Comparison of ENCODE assay signal across 14 cellular contexts in the genomic region with DNA sequence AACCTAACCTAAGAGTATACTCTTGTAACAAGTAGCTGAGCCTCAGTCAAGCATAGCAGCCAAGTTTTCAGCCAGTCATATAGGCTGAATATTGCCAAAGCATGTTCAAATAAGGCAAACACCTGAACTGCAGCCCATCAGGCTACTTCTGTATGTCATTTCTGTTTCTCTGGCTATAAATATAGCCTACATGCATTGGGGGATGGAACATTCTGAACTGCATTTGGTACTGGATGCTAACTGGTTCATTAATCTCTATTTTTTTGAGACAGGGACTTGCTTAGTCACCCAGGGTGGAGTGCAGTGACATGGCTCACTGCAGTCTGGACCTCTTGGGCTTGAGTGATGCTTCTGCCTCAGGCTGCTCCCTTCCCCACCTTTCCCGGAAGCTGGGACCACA. TPM values are rescaled to one million over a fixed set of nuclear protein-coding genes. Genes with fewer than 3 reads are reported as not detected.
DNase-seq lines count a peak whose midpoint lies in the region; ATAC-seq and TF ChIP-seq lines count a peak whose summit lies in the region.
"Had no signal": no experiment of that assay in that cellular context is flagged by ENCODE, and none has a peak within 500 bp of the region (broad histone marks: within the 10 kb centered on the region; RNA-seq: fewer than 3 reads in every experiment).

No MANE protein-coding gene starts in this region.

- no peaks in the 10 kb centered on the region for H3K36me3 ChIP-seq in sigmoid colon

- intact Hi-C loops in sigmoid colon (cut with DNase I), result no loop called here

- no peaks in the 10 kb centered on the region for H3K9me3 ChIP-seq in sigmoid colon

- 76 to 81% methylated on average over 1 of the region's 1 CpG for WGBS in sigmoid colon, 2 donors

- DNase-seq in DMS53 (lab: John Stamatoyannopoulos, UW) (peak; percentile 28), DMS53 treated with DMSO at 0.1 percent for 48 hours (lab: John Stamatoyannopoulos, UW; ENCODE audit: unreplicated experiment) (no peak), NCI-H1092 treated with DMSO at 0.1 percent for 48 hours (lab: John Stamatoyannopoulos, UW) (peak; percentile 93), sigmoid colon (no peak), kidney glomerular epithelial cell (lab: John Stamatoyannopoulos, UW) (no peak), DMS 273 (lab: John Stamatoyannopoulos, UW; ENCODE audit: unreplicated experiment) (no peak)
- DNase-seq: anterior cingulate cortex; DMS153; NCI-H526 treated with DMSO at 0.1 percent for 48 hours; stimulated activated naive CD8-positive, alpha-beta T cell treated with anti-CD3 and anti-CD28 coated beads, Interleukin-15, Interleukin-2, amounts not matched to agents 100 U/mL and 50 U/mL, for 24 hours; T-helper 2 cell had no signal

- TF ChIP-seq EP300 in sigmoid colon (IDR thresholded peaks at IDR 0.05), result no peak

- peak; percentile 44 for ATAC-seq in GM21576 (IDR thresholded peaks at IDR 0.05; ENCODE audit: unreplicated experiment)
- ATAC-seq in HG02870 (IDR thresholded peaks at IDR 0.05; ENCODE audit: unreplicated experiment), result no peak
- ATAC-seq: stimulated activated naive CD8-positive, alpha-beta T cell treated with anti-CD3 and anti-CD28 coated beads, Interleukin-15, Interleukin-2, amounts not matched to agents 100 U/mL and 50 U/mL, for 24 hours had no signal

- peak overlapping the region in 3 of 4 donors; percentile 32 to 42 (median 40) for H3K27ac ChIP-seq in sigmoid colon
- H3K27ac ChIP-seq: 22Rv1 had no signal

- no peak overlapping the region for H3K4me3 ChIP-seq in sigmoid colon

- no peaks in the 10 kb centered on the region for H3K27me3 ChIP-seq in sigmoid colon

- H3K4me1 ChIP-seq in sigmoid colon, result peaks cover 0 to 22% (median 9%) of the 10 kb centered on the region in 4 donors

- no peak for TF ChIP-seq POLR2A in sigmoid colon (IDR thresholded peaks at IDR 0.05)

- TF ChIP-seq CTCF in sigmoid colon (IDR thresholded peaks at IDR 0.05), result no peak

RNA-seq across cellular contexts. Expression of a gene that starts 37.3 kb away (rescaled TPM):
- total RNA-seq in sigmoid colon, result 10 to 100 TPM; 19.3 to 54.0 (median 30.3) TPM
- 10 to 100 TPM; 20.4 to 43.7 (median 38.8) TPM for polyA plus RNA-seq in sigmoid colon

Comparison
In these comparisons a context has a peak if more than half of its experiments do, and no peak if none do; other contexts are left out.
1. DNase-seq: peak in DMS53 (single experiment) and NCI-H1092 treated with DMSO at 0.1 percent for 48 hours (single experiment); none in DMS53 treated with DMSO at 0.1 percent for 48 hours (single experiment), sigmoid colon (single experiment), kidney glomerular epithelial cell (single experiment) and DMS 273 (single experiment).